In the genomic region with DNA sequence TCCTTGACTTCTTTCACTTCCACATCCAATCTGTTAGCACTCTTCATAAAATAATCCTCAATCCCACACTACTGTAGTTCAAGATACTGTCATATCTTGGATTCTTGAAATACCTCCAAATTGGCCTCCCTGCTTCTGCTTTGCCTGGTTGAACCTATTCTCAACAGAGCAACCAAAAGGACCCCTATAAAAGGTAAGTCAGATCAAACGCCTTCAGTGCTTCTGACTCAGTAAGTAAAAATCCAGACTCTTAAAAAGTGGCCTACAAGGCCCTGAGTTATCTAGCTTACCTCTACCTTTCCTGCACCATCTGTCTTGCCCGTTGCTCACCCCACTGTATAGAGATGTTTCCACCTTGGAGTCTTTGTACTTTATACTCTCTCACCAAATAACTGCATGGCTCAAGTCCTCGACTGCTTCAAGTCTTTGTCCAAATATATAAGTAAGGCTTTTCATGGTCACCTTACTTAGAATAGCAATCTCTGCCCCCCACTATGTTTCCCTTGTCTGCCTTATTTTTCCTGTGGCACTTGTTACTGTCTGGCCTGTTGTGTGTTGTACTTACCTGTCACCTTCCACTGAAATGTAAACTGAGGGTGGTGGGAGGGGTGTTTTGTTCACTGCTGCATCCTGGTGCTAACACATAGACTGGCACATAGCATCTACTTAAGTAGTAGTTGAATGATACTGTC, we compare ENCODE assay signal across 1 cellular context.
A peak's percentile ranks its signal among the peaks of the same experiment; 100 is the strongest.
TF ChIP-seq lines count a peak whose summit lies in the region.

No MANE protein-coding gene starts in this region.

TF ChIP-seq in HepG2, 621 proteins besides CTCF, POLR2A, EP300 and RAD21:
- TF ChIP-seq ZC3H13 (CRISPR knock-in tag; IDR thresholded peaks at IDR 0.05) (0 out of 2 replicates have a peak, but pooled peaks have one; percentile 11), RBM22 (optimal IDR thresholded peaks at IDR 0.05; ENCODE audit: low read length) (peak; percentile 79)
- TF ChIP-seq, protein P1, sequence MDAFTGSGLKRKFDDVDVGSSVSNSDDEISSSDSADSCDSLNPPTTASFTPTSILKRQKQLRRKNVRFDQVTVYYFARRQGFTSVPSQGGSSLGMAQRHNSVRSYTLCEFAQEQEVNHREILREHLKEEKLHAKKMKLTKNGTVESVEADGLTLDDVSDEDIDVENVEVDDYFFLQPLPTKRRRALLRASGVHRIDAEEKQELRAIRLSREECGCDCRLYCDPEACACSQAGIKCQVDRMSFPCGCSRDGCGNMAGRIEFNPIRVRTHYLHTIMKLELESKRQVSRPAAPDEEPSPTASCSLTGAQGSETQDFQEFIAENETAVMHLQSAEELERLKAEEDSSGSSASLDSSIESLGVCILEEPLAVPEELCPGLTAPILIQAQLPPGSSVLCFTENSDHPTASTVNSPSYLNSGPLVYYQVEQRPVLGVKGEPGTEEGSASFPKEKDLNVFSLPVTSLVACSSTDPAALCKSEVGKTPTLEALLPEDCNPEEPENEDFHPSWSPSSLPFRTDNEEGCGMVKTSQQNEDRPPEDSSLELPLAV (CRISPR knock-in tag; conservative IDR thresholded peaks at IDR 0.05; ENCODE audit: low read depth), result no peak
TF ChIP-seq in HepG2: peak in this region for 2.
